ENCODE assay signal across 2 cellular contexts in the genomic region with DNA sequence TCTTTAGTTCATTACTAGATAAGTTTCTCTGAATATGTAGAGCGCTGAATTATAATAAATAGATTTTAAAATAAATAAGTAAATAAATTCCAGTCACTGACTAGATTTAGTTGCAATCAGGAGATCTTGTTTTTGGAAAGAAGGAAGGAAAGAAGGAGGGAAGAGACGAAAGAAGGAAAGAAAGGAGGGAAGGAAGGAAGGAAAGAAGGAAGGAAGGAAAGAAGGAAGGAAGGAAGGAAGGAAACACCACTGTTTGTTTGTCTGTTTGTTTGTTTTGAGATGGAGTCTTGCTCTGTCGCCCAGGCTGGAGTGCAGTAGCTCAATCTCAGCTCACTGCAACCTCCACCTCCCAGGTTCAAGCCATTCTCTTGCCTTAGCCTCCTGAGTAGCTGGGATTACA. TPM values are rescaled to one million over a fixed set of nuclear protein-coding genes. Genes with fewer than 3 reads are reported as not detected.
"Had no signal": no experiment of that assay in that cellular context is flagged by ENCODE, and none has a peak within 500 bp of the region (broad histone marks: within the 10 kb centered on the region; RNA-seq: fewer than 3 reads in every experiment).

No MANE protein-coding gene starts in this region.

RNA-seq across cellular contexts. Expression of a gene that starts 51.7 kb away (rescaled TPM):
- total RNA-seq: M059J, MCF 10A had no signal
